In genomic region chr14:84409435-84409834, GRCh38 we compare ENCODE assay signal across 17 cellular contexts.
"Had no signal": no experiment of that assay in that cellular context is flagged by ENCODE, and none has a peak within 500 bp of the region (broad histone marks: within the 10 kb centered on the region; RNA-seq: fewer than 3 reads in every experiment).

No MANE protein-coding gene starts in this region.

- DNase-seq: activated CD4-positive, CD25-positive, alpha-beta regulatory T cell treated with anti-CD3 and anti-CD28 coated beads, Interleukin-2, amount 50 U/mL, for 72 hours; activated naive CD4-positive, alpha-beta T cell treated with Interleukin-2 at 50 U/mL for 16 hours; colonic mucosa; effector CD4-positive, alpha-beta T cell; esophagus squamous epithelium; islet precursor cell; naive B cell; pancreas; sigmoid colon; stimulated activated CD4-positive, alpha-beta T cell treated with anti-CD3 and anti-CD28 coated beads, Interleukin-1b, Interleukin-23, amount 100 ng/mL, for 48 hours; stomach; testis; upper lobe of left lung had no signal

- H3K4me3 ChIP-seq: ascending aorta, colonic mucosa, esophagus squamous epithelium, gastroesophageal sphincter, neural progenitor cell, pancreas, sigmoid colon, stomach, testis, upper lobe of left lung had no signal

- H3K4me1 Mint-ChIP-seq: activated T-helper 17 cell treated with anti-CD3 and anti-CD28 coated beads, Interleukin-2, amount 50 U/mL, for 72 hours; naive B cell had no signal

- FAIRE-seq: pancreas had no signal

- ATAC-seq: activated T-helper 17 cell treated with anti-CD3 and anti-CD28 coated beads, Interleukin-2, amount 50 U/mL, for 72 hours; gastroesophageal sphincter had no signal

- H3K27me3 Mint-ChIP-seq: activated T-helper 17 cell treated with anti-CD3 and anti-CD28 coated beads, Interleukin-2, amount 50 U/mL, for 72 hours; naive B cell had no signal

- H3K27ac Mint-ChIP-seq: activated T-helper 17 cell treated with anti-CD3 and anti-CD28 coated beads, Interleukin-2, amount 50 U/mL, for 72 hours; naive B cell; neural progenitor cell had no signal

- H3K4me3 Mint-ChIP-seq: activated T-helper 17 cell treated with anti-CD3 and anti-CD28 coated beads, Interleukin-2, amount 50 U/mL, for 72 hours; naive B cell; neural progenitor cell had no signal

- H3K36me3 Mint-ChIP-seq: naive B cell, neural progenitor cell had no signal
